8 cellular contexts compared by ENCODE assay signal in the genomic region with DNA sequence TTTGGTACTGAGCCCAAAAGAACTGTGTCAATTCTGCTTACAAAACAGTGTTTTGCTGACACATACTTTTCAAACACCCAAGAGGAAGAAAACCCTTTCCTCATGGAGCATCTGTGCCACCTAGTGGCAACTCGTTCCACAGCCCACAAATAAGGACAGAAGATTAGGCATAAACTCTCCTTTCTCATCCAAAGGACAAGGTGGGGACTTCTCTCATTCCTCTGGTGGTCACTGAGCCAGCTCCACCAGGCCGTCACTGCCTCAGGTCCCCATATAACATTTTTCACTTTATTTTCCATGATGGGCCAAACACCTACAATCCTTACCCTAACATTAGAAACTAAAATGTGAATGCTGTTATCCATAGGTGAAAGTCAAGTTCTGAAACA.
A peak's percentile ranks its signal among the peaks of the same experiment; 100 is the strongest.
DNase-seq lines count a peak whose midpoint lies in the region; ATAC-seq, FAIRE-seq and TF ChIP-seq lines count a peak whose summit lies in the region.

No MANE protein-coding gene starts in this region.

- H3K9me3 Mint-ChIP-seq in WTC11: no peaks in the 10 kb centered on the region
- no peaks in the 10 kb centered on the region for H3K9me3 Mint-ChIP-seq in central memory CD8-positive, alpha-beta T cell

- H3K27me3 Mint-ChIP-seq in WTC11 (ENCODE audit: low read depth): no peaks in the 10 kb centered on the region
- no peaks in the 10 kb centered on the region for H3K27me3 Mint-ChIP-seq in central memory CD8-positive, alpha-beta T cell

- H4K20me1 ChIP-seq in keratinocyte (ENCODE audit: control insufficient read depth, extremely low read depth, insufficient read depth, low read length): peaks cover 3% of the 10 kb centered on the region

- peaks cover 20 to 21% of the 10 kb centered on the region in 2 experiments for H3K36me3 ChIP-seq in keratinocyte (ENCODE audit: control insufficient read depth in 2 of 2, extremely low read depth in 1 of 2, insufficient read depth in 2 of 2, low read length in 2 of 2)

- peak; percentile 84 for FAIRE-seq in keratinocyte (lab: Jason Lieb, UNC)

- H3K4me2 ChIP-seq in keratinocyte (ENCODE audit: control insufficient read depth, extremely low read depth, insufficient read depth, low read depth, low read length): no peak overlapping the region

- no peaks in the 10 kb centered on the region for H3K9me1 ChIP-seq in keratinocyte (ENCODE audit: control insufficient read depth, extremely low read depth, insufficient read depth, low read length)

- H3K9me3 ChIP-seq in keratinocyte (ENCODE audit: control insufficient read depth, low read depth, low read length): no peaks in the 10 kb centered on the region

- peak; percentile 64; the same call in 1 of the 2 replicates for TF ChIP-seq CTCF in WTC11 (IDR thresholded peaks at IDR 0.05)
- peak; percentile 86 to 93 (median 87) for TF ChIP-seq CTCF in keratinocyte (optimal IDR thresholded peaks at IDR 0.05 in 1 of 3, IDR thresholded peaks at IDR 0.05 in 1 of 3, conservative IDR thresholded peaks at IDR 0.05 in 1 of 3; ENCODE audit: extremely low read depth in 1 of 3, insufficient read depth in 2 of 3, low read length in 3 of 3)

- no peak overlapping the region for H2AFZ ChIP-seq in keratinocyte (ENCODE audit: control insufficient read depth, low read length)

- no peaks in the 10 kb centered on the region for H3K79me2 ChIP-seq in keratinocyte (ENCODE audit: control insufficient read depth, insufficient read depth, low read length)

- no peaks in the 10 kb centered on the region for H3K27me3 ChIP-seq in keratinocyte (ENCODE audit: control insufficient read depth, extremely low read depth, insufficient read depth, low read length)

- no peak overlapping the region for H3K4me3 ChIP-seq in keratinocyte (ENCODE audit: control insufficient read depth in 2 of 3, extremely low read depth in 1 of 3, insufficient read depth in 2 of 3, low read depth in 1 of 3, low read length in 3 of 3)

- H3K9ac ChIP-seq in keratinocyte (ENCODE audit: control insufficient read depth, extremely low read depth, insufficient read depth, low read length): no peak overlapping the region

- H3K4me3 Mint-ChIP-seq in WTC11: no peak overlapping the region
- H3K4me3 Mint-ChIP-seq in central memory CD8-positive, alpha-beta T cell: no peak overlapping the region

- H3K4me1 ChIP-seq in keratinocyte (ENCODE audit: control insufficient read depth, extremely low read depth, insufficient read depth, low read length): peaks cover 23% of the 10 kb centered on the region

- peak; percentile 85 for ATAC-seq in WTC11
- ATAC-seq in central memory CD8-positive, alpha-beta T cell (replicated peaks; ENCODE audit: extremely low read depth, poor library complexity, severe bottlenecking): no peak
- no peak for ATAC-seq in HG02973 (IDR thresholded peaks at IDR 0.05; ENCODE audit: unreplicated experiment)

- peak overlapping the region; percentile 32 for H3K27ac ChIP-seq in keratinocyte (ENCODE audit: control insufficient read depth, insufficient read depth, low read length)

- POLR2A ChIA-PET in WTC11 (lab: Charles Lee): interaction anchor here (0.5 kb wide), 1 partner anchor 414 kb away, joined by 3 read pairs; no protein-coding TSS in a partner anchor

- H3K27ac Mint-ChIP-seq in WTC11: peak overlapping the region; percentile 60; the same call in 1 of the 2 replicates
- H3K27ac Mint-ChIP-seq in central memory CD8-positive, alpha-beta T cell (ENCODE audit: low read depth): no peak overlapping the region

- H3K36me3 Mint-ChIP-seq in WTC11: peaks cover 13% of the 10 kb centered on the region; the same call in 1 of the 2 replicates
- peaks cover 33% of the 10 kb centered on the region for H3K36me3 Mint-ChIP-seq in central memory CD8-positive, alpha-beta T cell (ENCODE audit: insufficient read depth)

- peaks cover 6% of the 10 kb centered on the region for H3K4me1 Mint-ChIP-seq in WTC11
- peaks cover 24% of the 10 kb centered on the region for H3K4me1 Mint-ChIP-seq in central memory CD8-positive, alpha-beta T cell

- CTCF ChIA-PET in WTC11 (lab: Charles Lee): interaction anchor here (0.6 to 4.1 kb wide), 6 partner anchors 11 to 210 kb away, joined by 3 to 20 read pairs (median 10); no protein-coding TSS in a partner anchor

- DNase-seq in activated CD8-positive, alpha-beta memory T cell treated with anti-CD3 and anti-CD28 coated beads for 1 hour (ENCODE audit: extremely low read depth in 1 of 2, low read depth in 1 of 2): peak; percentile 42 to 57
- no peak for DNase-seq in activated CD8-positive, alpha-beta memory T cell treated with anti-CD3 and anti-CD28 coated beads, Interleukin-2, amount 50 U/mL, for 48 hours
- DNase-seq in NCI-H2171 treated with DMSO at 0.1 percent for 48 hours (lab: John Stamatoyannopoulos, UW) (peak; percentile 73), WTC11 (ENCODE audit: low spot score) (peak; percentile 75), keratinocyte (ENCODE audit: low read depth, low spot score) (no peak)
- peak; percentile 50 to 66 for DNase-seq in central memory CD8-positive, alpha-beta T cell (ENCODE audit: low spot score in 2 of 2)
- peak; percentile 78 for DNase-seq in stimulated activated CD4-positive, alpha-beta T cell treated with anti-CD3 and anti-CD28 coated beads, Interleukin-15, amount 100 ng/mL, for 24 hours

- dilution Hi-C loops in keratinocyte (cut with MboI; ENCODE audit: extremely low pct_ligation_motif_present, low sequenced_read_pairs): no loop called here

TF ChIP-seq in WTC11, 78 proteins besides CTCF, POLR2A, EP300 and RAD21:
- TF ChIP-seq TCF7 (CRISPR knock-in tag; IDR thresholded peaks at IDR 0.05; ENCODE audit: low read depth): no peak
- TF ChIP-seq, protein P1, sequence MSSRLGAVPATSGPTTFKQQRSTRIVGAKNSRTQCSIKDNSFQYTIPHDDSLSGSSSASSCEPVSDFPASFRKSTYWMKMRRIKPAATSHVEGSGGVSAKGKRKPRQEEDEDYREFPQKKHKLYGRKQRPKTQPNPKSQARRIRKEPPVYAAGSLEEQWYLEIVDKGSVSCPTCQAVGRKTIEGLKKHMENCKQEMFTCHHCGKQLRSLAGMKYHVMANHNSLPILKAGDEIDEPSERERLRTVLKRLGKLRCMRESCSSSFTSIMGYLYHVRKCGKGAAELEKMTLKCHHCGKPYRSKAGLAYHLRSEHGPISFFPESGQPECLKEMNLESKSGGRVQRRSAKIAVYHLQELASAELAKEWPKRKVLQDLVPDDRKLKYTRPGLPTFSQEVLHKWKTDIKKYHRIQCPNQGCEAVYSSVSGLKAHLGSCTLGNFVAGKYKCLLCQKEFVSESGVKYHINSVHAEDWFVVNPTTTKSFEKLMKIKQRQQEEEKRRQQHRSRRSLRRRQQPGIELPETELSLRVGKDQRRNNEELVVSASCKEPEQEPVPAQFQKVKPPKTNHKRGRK (CRISPR knock-in tag; IDR thresholded peaks at IDR 0.05; ENCODE audit: borderline replicate concordance): no peak
- TF ChIP-seq, protein P2, sequence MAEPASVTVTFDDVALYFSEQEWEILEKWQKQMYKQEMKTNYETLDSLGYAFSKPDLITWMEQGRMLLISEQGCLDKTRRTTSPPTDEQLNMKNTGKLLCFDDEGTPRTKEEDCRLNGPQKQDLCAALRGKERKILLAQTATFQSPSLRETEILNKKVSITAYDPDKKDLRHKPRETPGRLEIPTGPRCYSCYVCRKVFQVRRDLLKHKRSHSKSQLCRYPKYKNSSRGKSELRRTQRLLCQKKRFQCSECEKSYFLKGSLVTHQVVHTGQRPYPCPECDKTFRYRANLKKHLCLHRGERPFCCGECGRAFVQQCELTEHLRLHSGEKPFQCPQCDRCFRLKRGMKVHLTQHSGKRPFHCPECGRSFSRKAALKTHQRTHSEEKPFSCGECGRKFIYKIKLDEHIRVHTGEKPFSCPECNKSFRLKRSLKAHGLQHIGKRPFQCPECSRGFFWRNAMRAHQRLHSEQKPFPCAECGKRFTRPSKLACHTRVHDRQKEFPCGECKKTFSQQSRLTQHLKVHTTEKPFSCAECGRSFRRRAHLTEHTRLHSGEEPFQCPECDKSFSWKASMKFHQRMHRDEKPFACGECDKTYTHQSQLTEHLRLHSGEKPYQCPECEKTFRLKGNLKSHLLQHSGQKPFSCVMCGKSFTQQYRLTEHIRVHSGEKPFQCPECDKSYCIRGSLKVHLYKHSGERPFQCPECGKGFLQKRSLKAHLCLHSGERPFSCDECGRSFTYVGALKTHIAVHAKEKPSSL (CRISPR knock-in tag; conservative IDR thresholded peaks at IDR 0.05): no peak
- TF ChIP-seq, protein P3, sequence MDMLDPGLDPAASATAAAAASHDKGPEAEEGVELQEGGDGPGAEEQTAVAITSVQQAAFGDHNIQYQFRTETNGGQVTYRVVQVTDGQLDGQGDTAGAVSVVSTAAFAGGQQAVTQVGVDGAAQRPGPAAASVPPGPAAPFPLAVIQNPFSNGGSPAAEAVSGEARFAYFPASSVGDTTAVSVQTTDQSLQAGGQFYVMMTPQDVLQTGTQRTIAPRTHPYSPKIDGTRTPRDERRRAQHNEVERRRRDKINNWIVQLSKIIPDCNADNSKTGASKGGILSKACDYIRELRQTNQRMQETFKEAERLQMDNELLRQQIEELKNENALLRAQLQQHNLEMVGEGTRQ (CRISPR knock-in tag; IDR thresholded peaks at IDR 0.05): no peak

Comparison
In these comparisons a context has a peak if more than half of its experiments do, and no peak if none do; other contexts are left out.
1. DNase-seq: peak in activated CD8-positive, alpha-beta memory T cell treated with anti-CD3 and anti-CD28 coated beads for 1 hour (2 of 2), NCI-H2171 treated with DMSO at 0.1 percent for 48 hours (single experiment), WTC11 (single experiment), central memory CD8-positive, alpha-beta T cell (2 of 2) and stimulated activated CD4-positive, alpha-beta T cell treated with anti-CD3 and anti-CD28 coated beads, Interleukin-15, amount 100 ng/mL, for 24 hours (single experiment); none in activated CD8-positive, alpha-beta memory T cell treated with anti-CD3 and anti-CD28 coated beads, Interleukin-2, amount 50 U/mL, for 48 hours (single experiment) and keratinocyte (single experiment).